In the genomic region with DNA sequence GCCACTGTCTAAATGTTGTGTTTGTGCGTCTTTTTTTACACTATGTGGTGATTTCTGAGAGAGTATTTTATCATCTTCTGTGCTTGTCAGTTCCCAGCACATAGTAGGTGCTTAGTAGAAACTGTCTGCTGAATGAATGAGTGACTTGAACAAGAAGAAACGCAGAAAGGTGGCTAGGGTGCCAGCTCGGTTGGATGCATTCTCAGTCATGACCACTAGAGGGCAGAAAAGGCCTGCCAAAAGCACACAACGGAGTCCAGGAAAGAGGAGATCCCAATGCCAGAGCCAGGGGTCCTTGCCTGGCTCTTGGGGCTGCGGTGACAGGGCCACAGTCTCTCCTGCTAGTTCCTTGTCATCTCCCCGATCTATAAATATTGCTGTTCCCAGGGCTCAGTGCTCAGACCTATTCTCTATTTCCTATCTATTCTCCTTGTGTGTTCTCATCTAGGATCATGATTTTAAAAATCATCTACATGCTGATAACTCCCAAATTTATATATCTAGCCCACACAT, we compare ENCODE assay signal across 9 cellular contexts. TPM values are rescaled to one million over a fixed set of nuclear protein-coding genes. Genes with fewer than 3 reads are reported as not detected.
DNase-seq lines count a peak whose midpoint lies in the region; ATAC-seq and TF ChIP-seq lines count a peak whose summit lies in the region.
"Had no signal": no experiment of that assay in that cellular context is flagged by ENCODE, and none has a peak within 500 bp of the region (broad histone marks: within the 10 kb centered on the region; RNA-seq: fewer than 3 reads in every experiment).

No MANE protein-coding gene starts in this region.

- H3K4me3 ChIP-seq in hepatocyte (no peak overlapping the region), smooth muscle cell (no peak overlapping the region)

- H3K36me3 ChIP-seq in hepatocyte (replicated peaks; ENCODE audit: insufficient read depth, low read depth) (no peaks in the 10 kb centered on the region), smooth muscle cell (ENCODE audit: low read depth) (no peaks in the 10 kb centered on the region)

- H3K27ac ChIP-seq in hepatocyte (no peak overlapping the region), smooth muscle cell (ENCODE audit: low read depth) (no peak overlapping the region)

- H3K4me3 Mint-ChIP-seq in T-helper 17 cell, result no peak overlapping the region

- no peak overlapping the region for H2AFZ ChIP-seq in hepatocyte
- H2AFZ ChIP-seq in smooth muscle cell (ENCODE audit: low read depth), result no peak overlapping the region

- no peaks in the 10 kb centered on the region for H3K9me3 ChIP-seq in T-helper 17 cell (ENCODE audit: control insufficient read depth, low read length, poor library complexity, severe bottlenecking)
- no peaks in the 10 kb centered on the region for H3K9me3 ChIP-seq in hepatocyte (ENCODE audit: low read depth)
- no peaks in the 10 kb centered on the region for H3K9me3 ChIP-seq in smooth muscle cell (replicated peaks; ENCODE audit: low read depth)

- no peak overlapping the region for H3K27ac Mint-ChIP-seq in T-helper 17 cell

- H4K20me1 ChIP-seq in hepatocyte (ENCODE audit: insufficient read depth, poor library complexity, severe bottlenecking) (no peaks in the 10 kb centered on the region), smooth muscle cell (ENCODE audit: low read depth) (no peaks in the 10 kb centered on the region)

- no peaks in the 10 kb centered on the region for H3K4me1 ChIP-seq in hepatocyte (ENCODE audit: insufficient read depth)
- no peaks in the 10 kb centered on the region for H3K4me1 ChIP-seq in smooth muscle cell (ENCODE audit: low read depth)

- ATAC-seq in T-helper 17 cell (no peak), HG03108 (IDR thresholded peaks at IDR 0.05; ENCODE audit: unreplicated experiment) (no peak), HG02623 (IDR thresholded peaks at IDR 0.05; ENCODE audit: unreplicated experiment) (no peak)

- DNase-seq in GM04504 (ENCODE audit: low read depth), result peak; percentile 26
- DNase-seq in NCI-H1092 (lab: John Stamatoyannopoulos, UW), result peak; percentile 3
- peak; percentile 33 to 61 (median 37) for DNase-seq in T-helper 17 cell
- peak in 52 of 58 donors; percentile 4 to 79 (median 35) for DNase-seq in anterior cingulate cortex (lab: John Stamatoyannopoulos, UW)
- DNase-seq in hepatocyte (ENCODE audit: low spot score), result peak; percentile 78
- DNase-seq in smooth muscle cell (lab: John Stamatoyannopoulos, UW; ENCODE audit: unreplicated experiment), result peak; percentile 24

- no peaks in the 10 kb centered on the region for H3F3A ChIP-seq in smooth muscle cell (ENCODE audit: low read depth)

- peaks cover 4% of the 10 kb centered on the region for H3K4me1 Mint-ChIP-seq in T-helper 17 cell

- H3K27me3 ChIP-seq in hepatocyte, result peaks cover 54% of the 10 kb centered on the region
- H3K27me3 ChIP-seq in smooth muscle cell (ENCODE audit: low read depth), result peaks cover 59% of the 10 kb centered on the region

- no peak overlapping the region for H3K4me2 ChIP-seq in hepatocyte
- no peak overlapping the region for H3K4me2 ChIP-seq in smooth muscle cell

- H3K79me2 ChIP-seq in hepatocyte (no peaks in the 10 kb centered on the region), smooth muscle cell (ENCODE audit: low read depth) (no peaks in the 10 kb centered on the region)

- no peaks in the 10 kb centered on the region for H3K9me2 ChIP-seq in hepatocyte (replicated peaks; ENCODE audit: insufficient read depth)

- H3K27me3 Mint-ChIP-seq in T-helper 17 cell, result peaks cover 83% of the 10 kb centered on the region

- TF ChIP-seq CTCF in hepatocyte (IDR thresholded peaks at IDR 0.05; ENCODE audit: poor library complexity) (peak; percentile 84), smooth muscle cell (IDR thresholded peaks at IDR 0.05; ENCODE audit: borderline replicate concordance, insufficient read depth, poor library complexity, severe bottlenecking) (peak; percentile 94)

- WGBS in hepatocyte (ENCODE audit: low lambda C conversion rate, missing lambda C conversion rate), result 7% methylated on average over 6 of the region's 6 CpGs
- whole genome bisulfite sequencing in smooth muscle cell (ENCODE audit: low lambda C conversion rate), result 6% methylated on average over 6 of the region's 6 CpGs

- no peaks in the 10 kb centered on the region for H3K36me3 Mint-ChIP-seq in T-helper 17 cell (ENCODE audit: low read depth)

- no peak overlapping the region for H3K9ac ChIP-seq in smooth muscle cell (ENCODE audit: low read depth)

RNA-seq across cellular contexts. Expression of a gene that starts 57.3 kb away (rescaled TPM):
- total RNA-seq in T-helper 17 cell, result not detected
- not detected in 2 replicates for total RNA-seq in hepatocyte
- polyA plus RNA-seq in hepatocyte, result not detected in 2 replicates
- total RNA-seq in smooth muscle cell, result not detected in 2 replicates
- not detected in 2 replicates for polyA plus RNA-seq in smooth muscle cell
- polyA plus RNA-seq: esophagus had no signal

Comparison
In these comparisons a context has a peak if more than half of its experiments do, and no peak if none do; other contexts are left out.
1. DNase-seq: peak in every context shown above with its lines; median percentile 78 in hepatocyte; 37 in T-helper 17 cell; 35 in anterior cingulate cortex; 26 in GM04504; 24 in smooth muscle cell; 3 in NCI-H1092.